ENCODE assay signal across 20 cellular contexts in genomic region chr12:111312708-111313107, GRCh38.
"Had no signal": no experiment of that assay in that cellular context is flagged by ENCODE, and none has a peak within 500 bp of the region (broad histone marks: within the 10 kb centered on the region; RNA-seq: fewer than 3 reads in every experiment).

No MANE protein-coding gene starts in this region.

- H3K4me3 ChIP-seq: esophagus squamous epithelium, hepatocyte, lung, testis had no signal

- H3K9me3 ChIP-seq: esophagus squamous epithelium, testis, tibial nerve had no signal

- H3K79me2 ChIP-seq: hepatocyte had no signal

- ATAC-seq: left colon; left ventricle myocardium superior; naive thymus-derived CD4-positive, alpha-beta T cell; sciatic nerve; stimulated activated naive B cell treated with anti-CD40 and anti-IgM and Interleukin-4, amounts not matched to agents 10 μg/mL and 1 μg/mL and 100 μg/mL, for 72 hours; stimulated activated naive CD8-positive, alpha-beta T cell treated with anti-CD3 and anti-CD28 coated beads, Interleukin-15, amount 100 ng/mL, for 72 hours had no signal

- H3K27me3 ChIP-seq: hepatocyte, testis had no signal

- FAIRE-seq: kidney had no signal

- DNase-seq: effector memory CD4-positive, alpha-beta T cell; esophagus squamous epithelium; foreskin fibroblast; head of caudate nucleus; kidney; left colon; left ventricle myocardium superior; mesendoderm; naive thymus-derived CD4-positive, alpha-beta T cell; nephron progenitor cell; stimulated activated CD4-positive, alpha-beta T cell treated with anti-CD3 and anti-CD28 coated beads, Interleukin-2, amount 100 ng/mL, for 24 hours; stimulated activated CD4-positive, alpha-beta T cell treated with anti-CD3 and anti-CD28 coated beads, Interleukin-4, amount 100 ng/mL, for 4 hours; stimulated activated naive B cell treated with anti-CD40 and anti-IgM and Interleukin-4, amounts not matched to agents 10 μg/mL and 1 μg/mL and 100 μg/mL, for 72 hours; stimulated activated naive CD8-positive, alpha-beta T cell treated with anti-CD3 and anti-CD28 coated beads, Interleukin-15, amount 100 ng/mL, for 72 hours; testis had no signal

- H3K27ac ChIP-seq: epithelial cell of prostate, esophagus squamous epithelium, hepatocyte, testis, tibial nerve had no signal

- H3K4me2 ChIP-seq: hepatocyte had no signal

- H3K4me1 ChIP-seq: testis, tibial nerve had no signal

- H3K36me3 ChIP-seq: esophagus squamous epithelium, tibial nerve had no signal

- H2AFZ ChIP-seq: hepatocyte had no signal
